Comparison of ENCODE assay signal across 1 cellular context in the genomic region with DNA sequence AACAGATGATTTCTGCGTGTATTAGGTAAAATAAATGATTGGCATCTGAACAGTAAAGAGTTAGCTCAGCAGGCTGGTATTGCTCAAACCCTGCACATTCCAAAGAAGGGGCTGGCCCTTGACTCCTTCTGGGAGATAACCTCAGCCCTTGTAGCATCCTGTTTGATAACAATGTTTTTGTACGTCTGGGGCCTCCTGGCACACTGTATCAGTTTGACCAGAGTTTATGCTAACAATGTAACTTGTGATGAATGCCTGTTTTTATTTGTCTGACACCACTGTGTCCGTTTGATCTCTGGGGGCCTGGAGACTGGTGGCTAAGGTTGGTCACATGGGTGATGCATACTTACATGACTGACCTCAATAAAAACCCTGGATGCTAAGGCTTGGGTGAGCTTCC.
TF ChIP-seq lines count a peak whose summit lies in the region.

No MANE protein-coding gene starts in this region.

TF ChIP-seq in HepG2, 621 proteins besides CTCF, POLR2A, EP300 and RAD21 (continued from another document and continues in another):
- TF ChIP-seq ZNF614 (CRISPR knock-in tag; IDR thresholded peaks at IDR 0.05; ENCODE audit: borderline replicate concordance) (no peak), ATM (IDR thresholded peaks at IDR 0.05; ENCODE audit: borderline replicate concordance) (no peak), MEIS2 (CRISPR knock-in tag; IDR thresholded peaks at IDR 0.05) (no peak), JARID2 (CRISPR knock-in tag; IDR thresholded peaks at IDR 0.05; ENCODE audit: insufficient replicate concordance) (no peak), TGIF2 (CRISPR knock-in tag; IDR thresholded peaks at IDR 0.05) (no peak), ZNF75D (CRISPR knock-in tag; IDR thresholded peaks at IDR 0.05; ENCODE audit: borderline replicate concordance) (no peak), ZC3H13 (CRISPR knock-in tag; IDR thresholded peaks at IDR 0.05) (no peak), NCOA2 (CRISPR knock-in tag; IDR thresholded peaks at IDR 0.05) (peak; percentile 81), POLR2AphosphoS2 (IDR thresholded peaks at IDR 0.05; ENCODE audit: low read depth, low read length) (no peak), MZF1 (CRISPR knock-in tag; IDR thresholded peaks at IDR 0.05; ENCODE audit: borderline replicate concordance) (no peak), NR1H2 (CRISPR knock-in tag; IDR thresholded peaks at IDR 0.05; ENCODE audit: borderline replicate concordance, low read depth) (no peak), HMG20A (CRISPR knock-in tag; IDR thresholded peaks at IDR 0.05; ENCODE audit: borderline replicate concordance) (peak; percentile 62; the same call in 1 of the 2 replicates), PHF5A (CRISPR knock-in tag; IDR thresholded peaks at IDR 0.05; ENCODE audit: low read depth, unreplicated experiment) (no peak), JUND (CRISPR knock-in tag; IDR thresholded peaks at IDR 0.05) (no peak), SMAD1 (CRISPR knock-in tag; IDR thresholded peaks at IDR 0.05; ENCODE audit: borderline replicate concordance, low read depth) (no peak), KLF15 (CRISPR knock-in tag; IDR thresholded peaks at IDR 0.05; ENCODE audit: borderline replicate concordance) (no peak), HIVEP1 (CRISPR knock-in tag; IDR thresholded peaks at IDR 0.05) (no peak), PRPF4 (IDR thresholded peaks at IDR 0.05; ENCODE audit: low read depth, low read length, poor library complexity, severe bottlenecking) (no peak), ZNF207 (IDR thresholded peaks at IDR 0.05; ENCODE audit: borderline replicate concordance) (no peak), ATF7 (IDR thresholded peaks at IDR 0.05) (no peak), ATF7 (CRISPR knock-in tag; IDR thresholded peaks at IDR 0.05) (no peak), ZNF772 (CRISPR knock-in tag; IDR thresholded peaks at IDR 0.05) (no peak), ZBTB8A (CRISPR knock-in tag; IDR thresholded peaks at IDR 0.05; ENCODE audit: borderline replicate concordance, low read depth) (no peak), HHEX (CRISPR knock-in tag; IDR thresholded peaks at IDR 0.05) (peak; percentile 63; the same call in 1 of the 2 replicates), HMG20B (CRISPR knock-in tag; conservative IDR thresholded peaks at IDR 0.05) (peak; percentile 81; the same call in 1 of the 2 replicates), SOX5 (CRISPR knock-in tag; IDR thresholded peaks at IDR 0.05; ENCODE audit: borderline replicate concordance) (peak; percentile 91; the same call in 1 of the 2 replicates), ZNF839 (CRISPR knock-in tag; IDR thresholded peaks at IDR 0.05; ENCODE audit: borderline replicate concordance) (no peak)
- TF ChIP-seq, protein P1, sequence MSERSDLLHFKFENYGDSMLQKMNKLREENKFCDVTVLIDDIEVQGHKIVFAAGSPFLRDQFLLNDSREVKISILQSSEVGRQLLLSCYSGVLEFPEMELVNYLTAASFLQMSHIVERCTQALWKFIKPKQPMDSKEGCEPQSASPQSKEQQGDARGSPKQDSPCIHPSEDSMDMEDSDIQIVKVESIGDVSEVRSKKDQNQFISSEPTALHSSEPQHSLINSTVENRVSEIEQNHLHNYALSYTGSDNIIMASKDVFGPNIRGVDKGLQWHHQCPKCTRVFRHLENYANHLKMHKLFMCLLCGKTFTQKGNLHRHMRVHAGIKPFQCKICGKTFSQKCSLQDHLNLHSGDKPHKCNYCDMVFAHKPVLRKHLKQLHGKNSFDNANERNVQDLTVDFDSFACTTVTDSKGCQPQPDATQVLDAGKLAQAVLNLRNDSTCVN (CRISPR knock-in tag; IDR thresholded peaks at IDR 0.05; ENCODE audit: borderline replicate concordance) = no peak
- TF ChIP-seq, protein P2, sequence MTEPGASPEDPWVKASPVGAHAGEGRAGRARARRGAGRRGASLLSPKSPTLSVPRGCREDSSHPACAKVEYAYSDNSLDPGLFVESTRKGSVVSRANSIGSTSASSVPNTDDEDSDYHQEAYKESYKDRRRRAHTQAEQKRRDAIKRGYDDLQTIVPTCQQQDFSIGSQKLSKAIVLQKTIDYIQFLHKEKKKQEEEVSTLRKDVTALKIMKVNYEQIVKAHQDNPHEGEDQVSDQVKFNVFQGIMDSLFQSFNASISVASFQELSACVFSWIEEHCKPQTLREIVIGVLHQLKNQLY (CRISPR knock-in tag; IDR thresholded peaks at IDR 0.05) = 0 out of 2 replicates have a peak, but pooled peaks have one; percentile 33
- TF ChIP-seq, protein P3, sequence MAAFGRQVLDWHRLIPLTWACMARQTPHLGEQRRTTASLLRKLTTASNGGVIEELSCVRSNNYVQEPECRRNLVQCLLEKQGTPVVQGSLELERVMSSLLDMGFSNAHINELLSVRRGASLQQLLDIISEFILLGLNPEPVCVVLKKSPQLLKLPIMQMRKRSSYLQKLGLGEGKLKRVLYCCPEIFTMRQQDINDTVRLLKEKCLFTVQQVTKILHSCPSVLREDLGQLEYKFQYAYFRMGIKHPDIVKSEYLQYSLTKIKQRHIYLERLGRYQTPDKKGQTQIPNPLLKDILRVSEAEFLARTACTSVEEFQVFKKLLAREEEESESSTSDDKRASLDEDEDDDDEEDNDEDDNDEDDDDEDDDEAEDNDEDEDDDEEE (CRISPR knock-in tag; IDR thresholded peaks at IDR 0.05) = no peak
- TF ChIP-seq, protein P4, sequence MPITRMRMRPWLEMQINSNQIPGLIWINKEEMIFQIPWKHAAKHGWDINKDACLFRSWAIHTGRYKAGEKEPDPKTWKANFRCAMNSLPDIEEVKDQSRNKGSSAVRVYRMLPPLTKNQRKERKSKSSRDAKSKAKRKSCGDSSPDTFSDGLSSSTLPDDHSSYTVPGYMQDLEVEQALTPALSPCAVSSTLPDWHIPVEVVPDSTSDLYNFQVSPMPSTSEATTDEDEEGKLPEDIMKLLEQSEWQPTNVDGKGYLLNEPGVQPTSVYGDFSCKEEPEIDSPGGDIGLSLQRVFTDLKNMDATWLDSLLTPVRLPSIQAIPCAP (CRISPR knock-in tag; IDR thresholded peaks at IDR 0.05; ENCODE audit: low read depth) = no peak
- TF ChIP-seq, protein P5, sequence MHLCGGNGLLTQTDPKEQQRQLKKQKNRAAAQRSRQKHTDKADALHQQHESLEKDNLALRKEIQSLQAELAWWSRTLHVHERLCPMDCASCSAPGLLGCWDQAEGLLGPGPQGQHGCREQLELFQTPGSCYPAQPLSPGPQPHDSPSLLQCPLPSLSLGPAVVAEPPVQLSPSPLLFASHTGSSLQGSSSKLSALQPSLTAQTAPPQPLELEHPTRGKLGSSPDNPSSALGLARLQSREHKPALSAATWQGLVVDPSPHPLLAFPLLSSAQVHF (CRISPR knock-in tag; IDR thresholded peaks at IDR 0.05) = no peak
- TF ChIP-seq, protein P6, sequence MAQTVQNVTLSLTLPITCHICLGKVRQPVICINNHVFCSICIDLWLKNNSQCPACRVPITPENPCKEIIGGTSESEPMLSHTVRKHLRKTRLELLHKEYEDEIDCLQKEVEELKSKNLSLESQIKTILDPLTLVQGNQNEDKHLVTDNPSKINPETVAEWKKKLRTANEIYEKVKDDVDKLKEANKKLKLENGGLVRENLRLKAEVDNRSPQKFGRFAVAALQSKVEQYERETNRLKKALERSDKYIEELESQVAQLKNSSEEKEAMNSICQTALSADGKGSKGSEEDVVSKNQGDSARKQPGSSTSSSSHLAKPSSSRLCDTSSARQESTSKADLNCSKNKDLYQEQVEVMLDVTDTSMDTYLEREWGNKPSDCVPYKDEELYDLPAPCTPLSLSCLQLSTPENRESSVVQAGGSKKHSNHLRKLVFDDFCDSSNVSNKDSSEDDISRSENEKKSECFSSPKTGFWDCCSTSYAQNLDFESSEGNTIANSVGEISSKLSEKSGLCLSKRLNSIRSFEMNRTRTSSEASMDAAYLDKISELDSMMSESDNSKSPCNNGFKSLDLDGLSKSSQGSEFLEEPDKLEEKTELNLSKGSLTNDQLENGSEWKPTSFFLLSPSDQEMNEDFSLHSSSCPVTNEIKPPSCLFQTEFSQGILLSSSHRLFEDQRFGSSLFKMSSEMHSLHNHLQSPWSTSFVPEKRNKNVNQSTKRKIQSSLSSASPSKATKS (CRISPR knock-in tag; IDR thresholded peaks at IDR 0.05) = no peak
- TF ChIP-seq, protein P7, sequence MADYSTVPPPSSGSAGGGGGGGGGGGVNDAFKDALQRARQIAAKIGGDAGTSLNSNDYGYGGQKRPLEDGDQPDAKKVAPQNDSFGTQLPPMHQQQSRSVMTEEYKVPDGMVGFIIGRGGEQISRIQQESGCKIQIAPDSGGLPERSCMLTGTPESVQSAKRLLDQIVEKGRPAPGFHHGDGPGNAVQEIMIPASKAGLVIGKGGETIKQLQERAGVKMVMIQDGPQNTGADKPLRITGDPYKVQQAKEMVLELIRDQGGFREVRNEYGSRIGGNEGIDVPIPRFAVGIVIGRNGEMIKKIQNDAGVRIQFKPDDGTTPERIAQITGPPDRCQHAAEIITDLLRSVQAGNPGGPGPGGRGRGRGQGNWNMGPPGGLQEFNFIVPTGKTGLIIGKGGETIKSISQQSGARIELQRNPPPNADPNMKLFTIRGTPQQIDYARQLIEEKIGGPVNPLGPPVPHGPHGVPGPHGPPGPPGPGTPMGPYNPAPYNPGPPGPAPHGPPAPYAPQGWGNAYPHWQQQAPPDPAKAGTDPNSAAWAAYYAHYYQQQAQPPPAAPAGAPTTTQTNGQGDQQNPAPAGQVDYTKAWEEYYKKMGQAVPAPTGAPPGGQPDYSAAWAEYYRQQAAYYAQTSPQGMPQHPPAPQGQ (CRISPR knock-in tag; IDR thresholded peaks at IDR 0.05; ENCODE audit: borderline replicate concordance) = 0 out of 2 replicates have a peak, but pooled peaks have one; percentile 45
- TF ChIP-seq, protein P8, sequence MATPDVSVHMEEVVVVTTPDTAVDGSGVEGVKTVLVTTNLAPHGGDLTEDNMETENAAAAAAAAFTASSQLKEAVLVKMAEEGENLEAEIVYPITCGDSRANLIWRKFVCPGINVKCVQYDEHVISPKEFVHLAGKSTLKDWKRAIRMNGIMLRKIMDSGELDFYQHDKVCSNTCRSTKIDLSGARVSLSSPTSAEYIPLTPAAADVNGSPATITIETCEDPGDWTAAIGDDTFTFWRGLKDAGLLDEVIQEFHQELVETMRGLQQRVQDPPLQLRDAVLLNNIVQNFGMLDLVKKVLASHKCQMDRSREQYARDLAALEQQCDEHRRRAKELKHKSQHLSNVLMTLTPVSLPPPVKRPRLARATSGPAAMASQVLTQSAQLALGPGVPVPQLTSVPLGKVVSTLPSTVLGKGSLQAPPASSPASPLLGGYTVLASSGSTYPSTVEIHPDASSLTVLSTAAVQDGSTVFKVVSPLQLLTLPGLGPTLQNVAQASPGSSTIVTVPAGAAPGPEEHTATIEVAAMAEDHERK (CRISPR knock-in tag; IDR thresholded peaks at IDR 0.05; ENCODE audit: low read depth) = no peak
- TF ChIP-seq, protein P9, sequence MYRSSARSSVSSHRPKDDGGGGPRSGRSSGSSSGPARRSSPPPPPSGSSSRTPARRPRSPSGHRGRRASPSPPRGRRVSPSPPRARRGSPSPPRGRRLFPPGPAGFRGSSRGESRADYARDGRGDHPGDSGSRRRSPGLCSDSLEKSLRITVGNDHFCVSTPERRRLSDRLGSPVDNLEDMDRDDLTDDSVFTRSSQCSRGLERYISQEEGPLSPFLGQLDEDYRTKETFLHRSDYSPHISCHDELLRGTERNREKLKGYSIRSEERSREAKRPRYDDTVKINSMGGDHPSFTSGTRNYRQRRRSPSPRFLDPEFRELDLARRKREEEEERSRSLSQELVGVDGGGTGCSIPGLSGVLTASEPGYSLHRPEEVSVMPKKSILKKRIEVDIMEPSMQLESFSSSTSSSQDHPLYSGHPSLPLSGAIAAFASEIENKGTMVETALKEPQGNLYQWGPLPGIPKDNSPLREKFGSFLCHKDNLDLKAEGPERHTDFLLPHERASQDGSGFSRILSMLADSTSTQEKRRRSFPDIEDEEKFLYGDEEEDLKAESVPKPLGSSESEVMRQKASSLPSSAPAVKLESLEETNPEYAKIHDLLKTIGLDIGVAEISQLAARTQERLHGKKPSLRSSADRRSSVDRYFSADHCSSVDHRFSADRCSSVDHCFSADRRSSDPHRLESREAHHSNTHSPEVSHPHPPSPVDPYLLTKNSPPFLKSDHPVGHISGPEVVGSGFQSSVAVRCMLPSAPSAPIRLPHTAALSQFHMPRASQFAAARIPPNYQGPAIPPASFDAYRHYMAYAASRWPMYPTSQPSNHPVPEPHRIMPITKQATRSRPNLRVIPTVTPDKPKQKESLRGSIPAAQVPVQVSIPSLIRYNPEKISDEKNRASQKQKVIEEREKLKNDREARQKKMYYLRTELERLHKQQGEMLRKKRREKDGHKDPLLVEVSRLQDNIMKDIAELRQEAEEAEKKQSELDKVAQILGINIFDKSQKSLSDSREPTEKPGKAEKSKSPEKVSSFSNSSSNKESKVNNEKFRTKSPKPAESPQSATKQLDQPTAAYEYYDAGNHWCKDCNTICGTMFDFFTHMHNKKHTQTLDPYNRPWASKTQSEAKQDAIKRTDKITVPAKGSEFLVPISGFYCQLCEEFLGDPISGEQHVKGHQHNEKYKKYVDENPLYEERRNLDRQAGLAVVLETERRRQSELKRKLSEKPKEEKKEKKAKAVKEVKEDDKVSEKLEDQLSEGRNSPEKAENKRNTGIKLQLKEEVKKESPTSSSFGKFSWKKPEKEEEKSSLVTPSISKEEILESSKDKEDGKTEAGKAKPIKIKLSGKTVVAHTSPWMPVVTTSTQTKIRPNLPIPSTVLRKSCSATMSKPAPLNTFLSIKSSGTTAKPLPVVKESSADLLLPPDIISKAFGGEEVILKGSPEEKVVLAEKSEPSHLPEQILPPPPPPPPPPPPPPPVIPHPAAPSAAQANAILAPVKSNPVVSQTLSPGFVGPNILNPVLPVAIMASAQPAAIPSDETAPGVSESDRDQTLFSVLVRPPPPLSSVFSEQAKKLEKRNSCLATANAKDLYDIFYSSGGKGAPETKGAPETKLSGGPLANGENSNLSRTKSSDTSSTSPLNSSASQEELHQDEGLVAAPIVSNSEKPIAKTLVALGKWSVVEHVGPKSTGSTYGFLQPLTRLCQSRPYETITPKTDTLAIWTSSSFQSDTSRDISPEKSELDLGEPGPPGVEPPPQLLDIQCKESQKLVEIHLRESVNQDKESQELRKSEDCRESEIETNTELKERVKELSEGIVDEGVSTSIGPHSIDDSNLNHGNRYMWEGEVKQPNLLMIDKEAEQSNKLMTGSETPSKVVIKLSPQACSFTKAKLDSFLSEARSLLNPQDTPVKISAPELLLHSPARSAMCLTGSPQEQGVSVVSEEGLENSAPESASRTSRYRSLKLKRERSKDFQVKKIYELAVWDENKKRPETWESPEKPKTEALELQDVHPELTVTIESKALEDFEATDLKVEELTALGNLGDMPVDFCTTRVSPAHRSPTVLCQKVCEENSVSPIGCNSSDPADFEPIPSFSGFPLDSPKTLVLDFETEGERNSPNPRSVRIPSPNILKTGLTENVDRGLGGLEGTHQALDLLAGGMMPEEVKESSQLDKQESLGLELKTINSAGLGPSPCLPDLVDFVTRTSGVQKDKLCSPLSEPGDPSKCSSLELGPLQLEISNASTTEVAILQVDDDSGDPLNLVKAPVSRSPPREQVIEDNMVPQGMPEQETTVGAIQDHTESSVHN (CRISPR knock-in tag; IDR thresholded peaks at IDR 0.05) = no peak
